1 cellular context compared by ENCODE assay signal in the genomic region with DNA sequence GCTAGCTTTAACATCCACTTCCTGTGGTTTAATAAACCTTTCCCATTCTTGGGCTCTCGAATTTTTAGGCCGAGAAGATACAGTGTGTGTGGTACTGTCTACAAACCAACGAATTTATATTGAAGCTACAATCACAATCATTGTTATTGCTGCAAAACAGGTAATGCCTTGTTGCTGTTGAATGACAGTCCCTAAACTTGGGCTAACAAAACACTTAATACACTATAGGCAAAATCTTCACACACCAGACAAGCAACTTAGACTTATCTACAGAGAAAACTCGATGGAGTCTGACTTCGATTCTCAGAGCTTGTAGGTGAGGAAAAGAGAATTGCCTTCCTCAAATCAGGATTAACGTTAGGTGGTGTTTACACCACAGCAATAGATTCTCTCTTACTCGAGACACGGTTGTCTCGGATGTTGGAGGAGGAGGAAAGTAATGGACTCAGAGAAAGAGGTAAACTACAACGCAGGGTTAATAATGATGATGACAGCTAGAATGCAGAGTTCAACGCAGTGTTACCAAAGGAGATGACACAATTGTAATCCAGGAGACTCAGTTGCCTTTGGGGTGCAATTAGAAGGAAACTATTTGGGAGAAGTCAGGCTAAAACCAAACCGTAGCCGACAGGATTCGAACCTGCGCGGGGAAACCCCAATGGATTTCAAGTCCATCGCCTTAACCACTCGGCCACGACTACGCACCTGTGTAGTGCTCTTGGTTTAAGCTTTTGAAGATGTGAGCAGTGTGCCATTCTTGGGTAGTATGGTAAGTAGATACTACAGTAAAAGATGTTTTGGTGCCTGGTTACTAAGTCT.
A peak's percentile ranks its signal among the peaks of the same experiment; 100 is the strongest.
TF ChIP-seq lines count a peak whose summit lies in the region.

No MANE protein-coding gene starts in this region.

TF ChIP-seq in HepG2, 621 proteins besides CTCF, POLR2A, EP300 and RAD21 (continued from another document and continues in another):
- TF ChIP-seq, protein P1, sequence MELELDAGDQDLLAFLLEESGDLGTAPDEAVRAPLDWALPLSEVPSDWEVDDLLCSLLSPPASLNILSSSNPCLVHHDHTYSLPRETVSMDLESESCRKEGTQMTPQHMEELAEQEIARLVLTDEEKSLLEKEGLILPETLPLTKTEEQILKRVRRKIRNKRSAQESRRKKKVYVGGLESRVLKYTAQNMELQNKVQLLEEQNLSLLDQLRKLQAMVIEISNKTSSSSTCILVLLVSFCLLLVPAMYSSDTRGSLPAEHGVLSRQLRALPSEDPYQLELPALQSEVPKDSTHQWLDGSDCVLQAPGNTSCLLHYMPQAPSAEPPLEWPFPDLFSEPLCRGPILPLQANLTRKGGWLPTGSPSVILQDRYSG (CRISPR knock-in tag; IDR thresholded peaks at IDR 0.05): no peak
- TF ChIP-seq ZSCAN9 (CRISPR knock-in tag; IDR thresholded peaks at IDR 0.05; ENCODE audit: borderline replicate concordance) (peak; percentile 83; the same call in 1 of the 2 replicates), TMF1 (CRISPR knock-in tag; IDR thresholded peaks at IDR 0.05; ENCODE audit: low read depth) (0 out of 2 replicates have a peak, but pooled peaks have one; percentile 46), CHD4 (IDR thresholded peaks at IDR 0.05; ENCODE audit: borderline replicate concordance, low read length) (peak; percentile 63; the same call in 1 of the 2 replicates), ZNF331 (CRISPR knock-in tag; IDR thresholded peaks at IDR 0.05) (peak; percentile 90), MIER3 (CRISPR knock-in tag; IDR thresholded peaks at IDR 0.05; ENCODE audit: borderline replicate concordance) (peak; percentile 73), SALL1 (CRISPR knock-in tag; IDR thresholded peaks at IDR 0.05) (peak; percentile 85), HDAC2 (CRISPR knock-in tag; IDR thresholded peaks at IDR 0.05) (peak; percentile 71; the same call in 1 of the 2 replicates), ZNF652 (CRISPR knock-in tag; IDR thresholded peaks at IDR 0.05; ENCODE audit: borderline replicate concordance, low read depth) (peak; percentile 93), FOXA3 (CRISPR knock-in tag; IDR thresholded peaks at IDR 0.05) (peak; percentile 52), HOXA5 (CRISPR knock-in tag; IDR thresholded peaks at IDR 0.05) (peak; percentile 39; the same call in 1 of the 2 replicates), TCF7 (IDR thresholded peaks at IDR 0.05; ENCODE audit: low read depth) (no peak), ZNF124 (CRISPR knock-in tag; IDR thresholded peaks at IDR 0.05) (peak; percentile 93), PITX1 (CRISPR knock-in tag; IDR thresholded peaks at IDR 0.05) (peak; percentile 87), SMAD3 (CRISPR knock-in tag; IDR thresholded peaks at IDR 0.05) (peak; percentile 86), GFI1 (CRISPR knock-in tag; IDR thresholded peaks at IDR 0.05; ENCODE audit: borderline replicate concordance) (peak; percentile 55; the same call in 1 of the 2 replicates), ZNF441 (CRISPR knock-in tag; IDR thresholded peaks at IDR 0.05; ENCODE audit: borderline replicate concordance) (peak; percentile 82), MXD4 (CRISPR knock-in tag; IDR thresholded peaks at IDR 0.05) (0 out of 2 replicates have a peak, but pooled peaks have one; percentile 29), KDM1A (CRISPR knock-in tag; IDR thresholded peaks at IDR 0.05) (peak; percentile 57; the same call in 1 of the 2 replicates), RORA (CRISPR knock-in tag; IDR thresholded peaks at IDR 0.05) (no peak), GTF3A (CRISPR knock-in tag; conservative IDR thresholded peaks at IDR 0.05) (no peak), ERF (CRISPR knock-in tag; IDR thresholded peaks at IDR 0.05) (peak; percentile 78; the same call in 1 of the 2 replicates), ZNF501 (CRISPR knock-in tag; IDR thresholded peaks at IDR 0.05) (peak; percentile 48; the same call in 1 of the 2 replicates), ZNF768 (CRISPR knock-in tag; IDR thresholded peaks at IDR 0.05) (no peak), ZFP41 (CRISPR knock-in tag; IDR thresholded peaks at IDR 0.05; ENCODE audit: borderline replicate concordance) (no peak), CEBPB (IDR thresholded peaks at IDR 0.05; ENCODE audit: borderline replicate concordance, low read depth, low read length) (peak; percentile 55), ZNF382 (CRISPR knock-in tag; IDR thresholded peaks at IDR 0.05; ENCODE audit: borderline replicate concordance) (no peak; the same call in 1 of the 2 replicates), FOXP1 (IDR thresholded peaks at IDR 0.05) (no peak), FOXP1 (CRISPR knock-in tag; IDR thresholded peaks at IDR 0.05) (peak; percentile 56), MEF2D (CRISPR knock-in tag; IDR thresholded peaks at IDR 0.05) (peak; percentile 62; the same call in 1 of the 2 replicates), SRSF9 (IDR thresholded peaks at IDR 0.05; ENCODE audit: borderline replicate concordance, insufficient read depth, low read depth, low read length, poor library complexity, severe bottlenecking) (no peak), TOPORS (CRISPR knock-in tag; IDR thresholded peaks at IDR 0.05) (peak; percentile 73)
- TF ChIP-seq, protein P2, sequence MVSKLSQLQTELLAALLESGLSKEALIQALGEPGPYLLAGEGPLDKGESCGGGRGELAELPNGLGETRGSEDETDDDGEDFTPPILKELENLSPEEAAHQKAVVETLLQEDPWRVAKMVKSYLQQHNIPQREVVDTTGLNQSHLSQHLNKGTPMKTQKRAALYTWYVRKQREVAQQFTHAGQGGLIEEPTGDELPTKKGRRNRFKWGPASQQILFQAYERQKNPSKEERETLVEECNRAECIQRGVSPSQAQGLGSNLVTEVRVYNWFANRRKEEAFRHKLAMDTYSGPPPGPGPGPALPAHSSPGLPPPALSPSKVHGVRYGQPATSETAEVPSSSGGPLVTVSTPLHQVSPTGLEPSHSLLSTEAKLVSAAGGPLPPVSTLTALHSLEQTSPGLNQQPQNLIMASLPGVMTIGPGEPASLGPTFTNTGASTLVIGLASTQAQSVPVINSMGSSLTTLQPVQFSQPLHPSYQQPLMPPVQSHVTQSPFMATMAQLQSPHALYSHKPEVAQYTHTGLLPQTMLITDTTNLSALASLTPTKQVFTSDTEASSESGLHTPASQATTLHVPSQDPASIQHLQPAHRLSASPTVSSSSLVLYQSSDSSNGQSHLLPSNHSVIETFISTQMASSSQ (IDR thresholded peaks at IDR 0.05; ENCODE audit: low read depth): peak; percentile 44; the same call in 1 of the 2 replicates
- TF ChIP-seq, protein P2 (CRISPR knock-in tag; IDR thresholded peaks at IDR 0.05; ENCODE audit: borderline replicate concordance): no peak
- TF ChIP-seq, protein P3, sequence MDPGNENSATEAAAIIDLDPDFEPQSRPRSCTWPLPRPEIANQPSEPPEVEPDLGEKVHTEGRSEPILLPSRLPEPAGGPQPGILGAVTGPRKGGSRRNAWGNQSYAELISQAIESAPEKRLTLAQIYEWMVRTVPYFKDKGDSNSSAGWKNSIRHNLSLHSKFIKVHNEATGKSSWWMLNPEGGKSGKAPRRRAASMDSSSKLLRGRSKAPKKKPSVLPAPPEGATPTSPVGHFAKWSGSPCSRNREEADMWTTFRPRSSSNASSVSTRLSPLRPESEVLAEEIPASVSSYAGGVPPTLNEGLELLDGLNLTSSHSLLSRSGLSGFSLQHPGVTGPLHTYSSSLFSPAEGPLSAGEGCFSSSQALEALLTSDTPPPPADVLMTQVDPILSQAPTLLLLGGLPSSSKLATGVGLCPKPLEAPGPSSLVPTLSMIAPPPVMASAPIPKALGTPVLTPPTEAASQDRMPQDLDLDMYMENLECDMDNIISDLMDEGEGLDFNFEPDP (CRISPR knock-in tag; conservative IDR thresholded peaks at IDR 0.05): 0 out of 2 replicates have a peak, but pooled peaks have one; percentile 64
- TF ChIP-seq, protein P4, sequence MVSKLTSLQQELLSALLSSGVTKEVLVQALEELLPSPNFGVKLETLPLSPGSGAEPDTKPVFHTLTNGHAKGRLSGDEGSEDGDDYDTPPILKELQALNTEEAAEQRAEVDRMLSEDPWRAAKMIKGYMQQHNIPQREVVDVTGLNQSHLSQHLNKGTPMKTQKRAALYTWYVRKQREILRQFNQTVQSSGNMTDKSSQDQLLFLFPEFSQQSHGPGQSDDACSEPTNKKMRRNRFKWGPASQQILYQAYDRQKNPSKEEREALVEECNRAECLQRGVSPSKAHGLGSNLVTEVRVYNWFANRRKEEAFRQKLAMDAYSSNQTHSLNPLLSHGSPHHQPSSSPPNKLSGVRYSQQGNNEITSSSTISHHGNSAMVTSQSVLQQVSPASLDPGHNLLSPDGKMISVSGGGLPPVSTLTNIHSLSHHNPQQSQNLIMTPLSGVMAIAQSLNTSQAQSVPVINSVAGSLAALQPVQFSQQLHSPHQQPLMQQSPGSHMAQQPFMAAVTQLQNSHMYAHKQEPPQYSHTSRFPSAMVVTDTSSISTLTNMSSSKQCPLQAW (CRISPR knock-in tag; IDR thresholded peaks at IDR 0.05): peak; percentile 81
- TF ChIP-seq, protein P5, sequence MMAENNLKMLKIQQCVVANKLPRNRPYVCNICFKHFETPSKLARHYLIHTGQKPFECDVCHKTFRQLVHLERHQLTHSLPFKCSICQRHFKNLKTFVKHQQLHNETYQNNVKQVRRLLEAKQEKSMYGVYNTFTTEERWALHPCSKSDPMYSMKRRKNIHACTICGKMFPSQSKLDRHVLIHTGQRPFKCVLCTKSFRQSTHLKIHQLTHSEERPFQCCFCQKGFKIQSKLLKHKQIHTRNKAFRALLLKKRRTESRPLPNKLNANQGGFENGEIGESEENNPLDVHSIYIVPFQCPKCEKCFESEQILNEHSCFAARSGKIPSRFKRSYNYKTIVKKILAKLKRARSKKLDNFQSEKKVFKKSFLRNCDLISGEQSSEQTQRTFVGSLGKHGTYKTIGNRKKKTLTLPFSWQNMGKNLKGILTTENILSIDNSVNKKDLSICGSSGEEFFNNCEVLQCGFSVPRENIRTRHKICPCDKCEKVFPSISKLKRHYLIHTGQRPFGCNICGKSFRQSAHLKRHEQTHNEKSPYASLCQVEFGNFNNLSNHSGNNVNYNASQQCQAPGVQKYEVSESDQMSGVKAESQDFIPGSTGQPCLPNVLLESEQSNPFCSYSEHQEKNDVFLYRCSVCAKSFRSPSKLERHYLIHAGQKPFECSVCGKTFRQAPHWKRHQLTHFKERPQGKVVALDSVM (CRISPR knock-in tag; IDR thresholded peaks at IDR 0.05): peak; percentile 25; the same call in 1 of the 2 replicates
- TF ChIP-seq, protein P6, sequence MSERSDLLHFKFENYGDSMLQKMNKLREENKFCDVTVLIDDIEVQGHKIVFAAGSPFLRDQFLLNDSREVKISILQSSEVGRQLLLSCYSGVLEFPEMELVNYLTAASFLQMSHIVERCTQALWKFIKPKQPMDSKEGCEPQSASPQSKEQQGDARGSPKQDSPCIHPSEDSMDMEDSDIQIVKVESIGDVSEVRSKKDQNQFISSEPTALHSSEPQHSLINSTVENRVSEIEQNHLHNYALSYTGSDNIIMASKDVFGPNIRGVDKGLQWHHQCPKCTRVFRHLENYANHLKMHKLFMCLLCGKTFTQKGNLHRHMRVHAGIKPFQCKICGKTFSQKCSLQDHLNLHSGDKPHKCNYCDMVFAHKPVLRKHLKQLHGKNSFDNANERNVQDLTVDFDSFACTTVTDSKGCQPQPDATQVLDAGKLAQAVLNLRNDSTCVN (CRISPR knock-in tag; IDR thresholded peaks at IDR 0.05; ENCODE audit: borderline replicate concordance): no peak
- TF ChIP-seq, protein P7, sequence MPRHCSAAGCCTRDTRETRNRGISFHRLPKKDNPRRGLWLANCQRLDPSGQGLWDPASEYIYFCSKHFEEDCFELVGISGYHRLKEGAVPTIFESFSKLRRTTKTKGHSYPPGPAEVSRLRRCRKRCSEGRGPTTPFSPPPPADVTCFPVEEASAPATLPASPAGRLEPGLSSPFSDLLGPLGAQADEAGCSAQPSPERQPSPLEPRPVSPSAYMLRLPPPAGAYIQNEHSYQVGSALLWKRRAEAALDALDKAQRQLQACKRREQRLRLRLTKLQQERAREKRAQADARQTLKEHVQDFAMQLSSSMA (CRISPR knock-in tag; IDR thresholded peaks at IDR 0.05): peak; percentile 51; the same call in 1 of the 2 replicates
- TF ChIP-seq, protein P8, sequence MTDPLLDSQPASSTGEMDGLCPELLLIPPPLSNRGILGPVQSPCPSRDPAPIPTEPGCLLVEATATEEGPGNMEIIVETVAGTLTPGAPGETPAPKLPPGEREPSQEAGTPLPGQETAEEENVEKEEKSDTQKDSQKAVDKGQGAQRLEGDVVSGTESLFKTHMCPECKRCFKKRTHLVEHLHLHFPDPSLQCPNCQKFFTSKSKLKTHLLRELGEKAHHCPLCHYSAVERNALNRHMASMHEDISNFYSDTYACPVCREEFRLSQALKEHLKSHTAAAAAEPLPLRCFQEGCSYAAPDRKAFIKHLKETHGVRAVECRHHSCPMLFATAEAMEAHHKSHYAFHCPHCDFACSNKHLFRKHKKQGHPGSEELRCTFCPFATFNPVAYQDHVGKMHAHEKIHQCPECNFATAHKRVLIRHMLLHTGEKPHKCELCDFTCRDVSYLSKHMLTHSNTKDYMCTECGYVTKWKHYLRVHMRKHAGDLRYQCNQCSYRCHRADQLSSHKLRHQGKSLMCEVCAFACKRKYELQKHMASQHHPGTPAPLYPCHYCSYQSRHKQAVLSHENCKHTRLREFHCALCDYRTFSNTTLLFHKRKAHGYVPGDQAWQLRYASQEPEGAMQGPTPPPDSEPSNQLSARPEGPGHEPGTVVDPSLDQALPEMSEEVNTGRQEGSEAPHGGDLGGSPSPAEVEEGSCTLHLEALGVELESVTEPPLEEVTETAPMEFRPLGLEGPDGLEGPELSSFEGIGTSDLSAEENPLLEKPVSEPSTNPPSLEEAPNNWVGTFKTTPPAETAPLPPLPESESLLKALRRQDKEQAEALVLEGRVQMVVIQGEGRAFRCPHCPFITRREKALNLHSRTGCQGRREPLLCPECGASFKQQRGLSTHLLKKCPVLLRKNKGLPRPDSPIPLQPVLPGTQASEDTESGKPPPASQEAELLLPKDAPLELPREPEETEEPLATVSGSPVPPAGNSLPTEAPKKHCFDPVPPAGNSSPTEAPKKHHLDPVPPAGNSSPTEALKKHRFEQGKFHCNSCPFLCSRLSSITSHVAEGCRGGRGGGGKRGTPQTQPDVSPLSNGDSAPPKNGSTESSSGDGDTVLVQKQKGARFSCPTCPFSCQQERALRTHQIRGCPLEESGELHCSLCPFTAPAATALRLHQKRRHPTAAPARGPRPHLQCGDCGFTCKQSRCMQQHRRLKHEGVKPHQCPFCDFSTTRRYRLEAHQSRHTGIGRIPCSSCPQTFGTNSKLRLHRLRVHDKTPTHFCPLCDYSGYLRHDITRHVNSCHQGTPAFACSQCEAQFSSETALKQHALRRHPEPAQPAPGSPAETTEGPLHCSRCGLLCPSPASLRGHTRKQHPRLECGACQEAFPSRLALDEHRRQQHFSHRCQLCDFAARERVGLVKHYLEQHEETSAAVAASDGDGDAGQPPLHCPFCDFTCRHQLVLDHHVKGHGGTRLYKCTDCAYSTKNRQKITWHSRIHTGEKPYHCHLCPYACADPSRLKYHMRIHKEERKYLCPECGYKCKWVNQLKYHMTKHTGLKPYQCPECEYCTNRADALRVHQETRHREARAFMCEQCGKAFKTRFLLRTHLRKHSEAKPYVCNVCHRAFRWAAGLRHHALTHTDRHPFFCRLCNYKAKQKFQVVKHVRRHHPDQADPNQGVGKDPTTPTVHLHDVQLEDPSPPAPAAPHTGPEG (CRISPR knock-in tag; IDR thresholded peaks at IDR 0.05): 0 out of 2 replicates have a peak, but pooled peaks have one; percentile 32
